Comparison of ENCODE assay signal across 28 cellular contexts in the genomic region with DNA sequence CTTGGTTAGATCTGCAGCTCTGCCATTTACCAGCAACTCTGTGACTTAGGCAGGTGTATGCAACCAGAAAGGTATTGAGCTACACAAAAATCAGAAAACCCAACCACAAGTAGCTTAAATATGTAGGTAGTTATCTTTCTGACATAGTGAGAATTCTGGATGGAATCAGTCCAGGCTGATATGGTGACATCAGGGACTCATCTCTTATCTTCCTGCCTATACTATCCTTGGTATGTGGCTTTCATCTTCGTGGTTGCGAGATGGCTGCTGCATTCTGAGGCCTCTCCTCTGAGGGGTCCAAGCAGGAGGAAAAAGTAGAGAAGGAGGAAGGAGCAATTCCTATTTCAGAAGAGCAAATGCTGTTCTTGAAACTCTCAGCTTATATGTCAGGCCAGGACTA.
"Had no signal": no experiment of that assay in that cellular context is flagged by ENCODE, and none has a peak within 500 bp of the region (broad histone marks: within the 10 kb centered on the region; RNA-seq: fewer than 3 reads in every experiment).

No MANE protein-coding gene starts in this region.

- H3K36me3 ChIP-seq: breast epithelium had no signal

- H2AFZ ChIP-seq: PC-9 had no signal

- H3K9me3 ChIP-seq: body of pancreas, breast epithelium had no signal

- H3K27ac ChIP-seq: body of pancreas, breast epithelium, PC-9, RWPE1 had no signal

- H3K9me3 Mint-ChIP-seq: activated CD4-positive, alpha-beta memory T cell treated with anti-CD3 and anti-CD28 coated beads, Interleukin-2, amount 10 ng/mL, durations not matched to agents 7 days and 5 days; activated naive CD4-positive, alpha-beta T cell treated with anti-CD3 and anti-CD28 coated beads, Interleukin-2, amount 50 U/mL, for 24 hours; activated T-cell treated with anti-CD3 and anti-CD28 coated beads, Interleukin-2, amount 50 U/mL, for 24 hours; activated T-helper 2 cell treated with anti-CD3 and anti-CD28 coated beads, Interferon-gamma antibody, Interleukin-2, Interleukin-4, amounts not matched to agents 10 μg/mL and 5 μg/mL and 100 μg/mL, durations not matched to agents 14 hours and 24 hours and 36 hours; T-cell had no signal

- DNase-seq: activated CD4-positive, alpha-beta memory T cell treated with anti-CD3 and anti-CD28 coated beads, Interleukin-2, amount 10 ng/mL, durations not matched to agents 7 days and 5 days; activated CD4-positive, alpha-beta T cell treated with anti-CD3 and anti-CD28 coated beads for 36 hours; activated CD8-positive, alpha-beta memory T cell treated with anti-CD3 and anti-CD28 coated beads for 24 hours; activated gamma-delta T cell; activated naive CD4-positive, alpha-beta T cell treated with Interleukin-2 at 50 U/mL for 16 hours; activated naive CD8-positive, alpha-beta T cell treated with anti-CD3 and anti-CD28 coated beads, Interleukin-2, amount 10 ng/mL, durations not matched to agents 7 days and 5 days; activated T-cell treated with anti-CD3 and anti-CD28 coated beads, Interleukin-2, amount 50 U/mL, for 24 hours; amygdala; body of pancreas; NCI-H1048; NCI-H1105 treated with DMSO at 0.1 percent for 48 hours; NCI-H1436 treated with DMSO at 0.1 percent for 48 hours; NCI-H1694 treated with DMSO at 0.1 percent for 48 hours; NCI-H2029; NCI-H510A; NCI-H526; NCI-H748 treated with DMSO at 0.1 percent for 48 hours; NK-92 treated with Interleukin-12 subunit alpha and Interleukin-12 subunit beta, amount 100 ng/mL, for 24 hours; PC-9; SIG-M5; T-cell; T-helper 17 cell; T1000 had no signal

- H3K27ac Mint-ChIP-seq: activated CD4-positive, alpha-beta memory T cell treated with anti-CD3 and anti-CD28 coated beads, Interleukin-2, amount 10 ng/mL, durations not matched to agents 7 days and 5 days; activated CD4-positive, alpha-beta T cell treated with anti-CD3 and anti-CD28 coated beads for 36 hours; activated naive CD4-positive, alpha-beta T cell treated with anti-CD3 and anti-CD28 coated beads, Interleukin-2, amount 50 U/mL, for 24 hours; activated naive CD8-positive, alpha-beta T cell treated with anti-CD3 and anti-CD28 coated beads, Interleukin-2, amount 10 ng/mL, durations not matched to agents 7 days and 5 days; activated T-cell treated with anti-CD3 and anti-CD28 coated beads, Interleukin-2, amount 50 U/mL, for 24 hours; T-cell; T-helper 17 cell had no signal

- H3K27me3 ChIP-seq: body of pancreas, breast epithelium had no signal

- H3K4me2 ChIP-seq: PC-9 had no signal

- H3K4me3 ChIP-seq: body of pancreas, breast epithelium, K562, PC-9 had no signal

- H3K4me1 Mint-ChIP-seq: T-helper 17 cell had no signal

- H3K27me3 Mint-ChIP-seq: activated CD4-positive, alpha-beta T cell treated with anti-CD3 and anti-CD28 coated beads for 36 hours; activated naive CD4-positive, alpha-beta T cell treated with anti-CD3 and anti-CD28 coated beads, Interleukin-2, amount 50 U/mL, for 24 hours; T-cell had no signal

- H3K36me3 Mint-ChIP-seq: activated naive CD4-positive, alpha-beta T cell treated with anti-CD3 and anti-CD28 coated beads, Interleukin-2, amount 50 U/mL, for 24 hours; T-cell had no signal

- H3K4me3 Mint-ChIP-seq: activated CD4-positive, alpha-beta memory T cell treated with anti-CD3 and anti-CD28 coated beads, Interleukin-2, amount 10 ng/mL, durations not matched to agents 7 days and 5 days; activated CD4-positive, alpha-beta T cell treated with anti-CD3 and anti-CD28 coated beads for 36 hours; activated naive CD4-positive, alpha-beta T cell treated with anti-CD3 and anti-CD28 coated beads, Interleukin-2, amount 50 U/mL, for 24 hours; activated T-cell treated with anti-CD3 and anti-CD28 coated beads, Interleukin-2, amount 50 U/mL, for 24 hours; T-cell; T-helper 17 cell had no signal
